In the genomic region with DNA sequence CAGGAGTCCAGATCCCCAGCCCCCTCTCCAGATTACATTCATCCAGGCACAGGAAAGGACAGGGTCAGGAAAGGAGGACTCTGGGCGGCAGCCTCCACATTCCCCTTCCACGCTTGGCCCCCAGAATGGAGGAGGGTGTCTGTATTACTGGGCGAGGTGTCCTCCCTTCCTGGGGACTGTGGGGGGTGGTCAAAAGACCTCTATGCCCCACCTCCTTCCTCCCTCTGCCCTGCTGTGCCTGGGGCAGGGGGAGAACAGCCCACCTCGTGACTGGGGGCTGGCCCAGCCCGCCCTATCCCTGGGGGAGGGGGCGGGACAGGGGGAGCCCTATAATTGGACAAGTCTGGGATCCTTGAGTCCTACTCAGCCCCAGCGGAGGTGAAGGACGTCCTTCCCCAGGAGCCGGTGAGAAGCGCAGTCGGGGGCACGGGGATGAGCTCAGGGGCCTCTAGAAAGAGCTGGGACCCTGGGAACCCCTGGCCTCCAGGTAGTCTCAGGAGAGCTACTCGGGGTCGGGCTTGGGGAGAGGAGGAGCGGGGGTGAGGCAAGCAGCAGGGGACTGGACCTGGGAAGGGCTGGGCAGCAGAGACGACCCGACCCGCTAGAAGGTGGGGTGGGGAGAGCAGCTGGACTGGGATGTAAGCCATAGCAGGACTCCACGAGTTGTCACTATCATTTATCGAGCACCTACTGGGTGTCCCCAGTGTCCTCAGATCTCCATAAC, we compare ENCODE assay signal across 8 cellular contexts. TPM values are rescaled to one million over a fixed set of nuclear protein-coding genes. Genes with fewer than 3 reads are reported as not detected.
A peak's percentile ranks its signal among the peaks of the same experiment; 100 is the strongest.
DNase-seq lines count a peak whose midpoint lies in the region; ATAC-seq and TF ChIP-seq lines count a peak whose summit lies in the region.

A gene (plus strand): TSS at position 360 of the 724 bp plus-strand sequence. CDS start 829 bp downstream, outside the sequence.

- no peak within 1 kb of the TSS for H4K91ac ChIP-seq in neuronal stem cell (ENCODE audit: low read depth, low read length, poor library complexity)

- H2BK12ac ChIP-seq in neuronal stem cell (ENCODE audit: low read length) = peak within 1 kb of the TSS; percentile 41

- H3K27ac Mint-ChIP-seq in Caco-2 (ENCODE audit: unreplicated experiment) = peak within 1 kb of the TSS; percentile 98
- no peak within 1 kb of the TSS for H3K27ac Mint-ChIP-seq in activated naive CD4-positive, alpha-beta T cell treated with anti-CD3 and anti-CD28 coated beads for 36 hours

- H3K23ac ChIP-seq in neuronal stem cell (ENCODE audit: low read depth, low read length, poor library complexity) = peak within 1 kb of the TSS; percentile 99

- no peaks in the 10 kb centered on the region for H3K27me3 Mint-ChIP-seq in Caco-2 (ENCODE audit: insufficient read depth, unreplicated experiment)
- peaks cover 22% of the 10 kb centered on the region for H3K27me3 Mint-ChIP-seq in activated naive CD4-positive, alpha-beta T cell treated with anti-CD3 and anti-CD28 coated beads for 36 hours (ENCODE audit: low read depth)

- H2BK120ac ChIP-seq in neuronal stem cell (ENCODE audit: low read depth, low read length) = peak within 1 kb of the TSS; percentile 94

- no CpG with 5 or more reads among the region's 20 CpGs for WGBS in neuronal stem cell (ENCODE audit: extremely low coverage in 2 of 2, insufficient read length in 2 of 2, insufficient replicate concordance in 1 of 2), 2 donors

- POLR2A ChIA-PET in Caco-2 (lab: Charles Lee) = interaction anchor here (0.6 to 2.7 kb wide), 13 partner anchors 10 to 210 kb away, joined by 3 to 24 read pairs (median 4); a partner anchor contains a TSS

- H2AFZ ChIP-seq in neuronal stem cell (ENCODE audit: low read length) = peak within 1 kb of the TSS; percentile 86

- H3K9me3 Mint-ChIP-seq in Caco-2 (ENCODE audit: unreplicated experiment) = no peaks in the 10 kb centered on the region
- H3K9me3 Mint-ChIP-seq in activated naive CD4-positive, alpha-beta T cell treated with anti-CD3 and anti-CD28 coated beads for 36 hours = no peaks in the 10 kb centered on the region

- H2BK15ac ChIP-seq in neuronal stem cell (ENCODE audit: low read length) = peak within 1 kb of the TSS; percentile 89

- H3K4ac ChIP-seq in neuronal stem cell (ENCODE audit: low read length) = peak within 1 kb of the TSS; percentile 89

- TF ChIP-seq CTCF in Caco-2 (IDR thresholded peaks at IDR 0.05; ENCODE audit: insufficient read depth in 1 of 2, low read depth in 1 of 2, low read length in 1 of 2, severe bottlenecking in 1 of 2, unreplicated experiment in 1 of 2) = no peak
- TF ChIP-seq CTCF in fibroblast of villous mesenchyme (IDR thresholded peaks at IDR 0.05; ENCODE audit: insufficient read depth, low read depth, low read length) = no peak

- intact Hi-C loops in Caco-2 (cut with micrococcal nuclease; ENCODE audit: unreplicated experiment) = loop anchor here (1.0 to 10.0 kb wide), 5 partner anchors 9 to 169 kb away; a partner anchor contains a TSS
- intact Hi-C loops in activated naive CD4-positive, alpha-beta T cell treated with anti-CD3 and anti-CD28 coated beads for 36 hours (cut with micrococcal nuclease) = loop anchor here (10.0 kb wide), 1 partner anchor 429 kb away; no protein-coding TSS in a partner anchor

- H3K9me3 ChIP-seq in Caco-2 (no peaks in the 10 kb centered on the region), neuronal stem cell (replicated peaks in 1 of 2; ENCODE audit: control insufficient read depth in 2 of 2, insufficient read depth in 1 of 2, low read depth in 1 of 2, low read length in 2 of 2) (no peaks in the 10 kb centered on the region)

- H3K36me3 ChIP-seq in Caco-2 (ENCODE audit: control insufficient read depth, insufficient read depth, low read length) (peaks cover 8% of the 10 kb centered on the region), neuronal stem cell (replicated peaks in 1 of 2; ENCODE audit: control insufficient read depth in 2 of 2, insufficient read depth in 2 of 2, low read length in 2 of 2) (peaks cover 9 to 23% of the 10 kb centered on the region in 2 donors)

- BruUV-seq in Caco-2 (replicated peaks; lab: Mats Ljungman, UMichigan) = TSS peak; percentile 67

- H3K36me3 Mint-ChIP-seq in Caco-2 (ENCODE audit: insufficient read depth, unreplicated experiment) = peaks cover 99% of the 10 kb centered on the region
- peaks cover 7% of the 10 kb centered on the region for H3K36me3 Mint-ChIP-seq in activated naive CD4-positive, alpha-beta T cell treated with anti-CD3 and anti-CD28 coated beads for 36 hours (ENCODE audit: low read depth)

- H3K4me1 ChIP-seq in Caco-2 (peaks cover 30% of the 10 kb centered on the region), neuronal stem cell (ENCODE audit: control insufficient read depth in 2 of 2, insufficient read depth in 1 of 2, low read depth in 1 of 2, low read length in 2 of 2) (peaks cover 5 to 21% of the 10 kb centered on the region in 2 donors)

- peak within 1 kb of the TSS; percentile 84 for H3K4me3 Mint-ChIP-seq in Caco-2 (ENCODE audit: unreplicated experiment)
- H3K4me3 Mint-ChIP-seq in activated naive CD4-positive, alpha-beta T cell treated with anti-CD3 and anti-CD28 coated beads for 36 hours = no peak within 1 kb of the TSS

- peak; percentile 88 to 89 for DNase-seq in Caco-2
- peak; percentile 47 for DNase-seq in fibroblast of villous mesenchyme (ENCODE audit: low read depth)
- DNase-seq in neuronal stem cell (ENCODE audit: low spot score) = peak; percentile 48
- DNase-seq in Kasumi-1 (lab: John Stamatoyannopoulos, UW) = no peak
- DNase-seq in activated naive CD4-positive, alpha-beta T cell treated with anti-CD3 and anti-CD28 coated beads for 36 hours = no peak
- no peak for DNase-seq in RPMI8226

- peaks cover 5% of the 10 kb centered on the region for H3K79me1 ChIP-seq in neuronal stem cell (ENCODE audit: low read depth, low read length)

- H2BK5ac ChIP-seq in neuronal stem cell (ENCODE audit: low read length) = peak within 1 kb of the TSS; percentile 96

- peak within 1 kb of the TSS; percentile 99 for H3K18ac ChIP-seq in neuronal stem cell (ENCODE audit: low read length)

- H3K4me3 ChIP-seq in Caco-2 (ENCODE audit: low read depth, low read length) (peak within 1 kb of the TSS; percentile 96), fibroblast of villous mesenchyme (ENCODE audit: low read depth, low read length) (peak within 1 kb of the TSS; percentile 55), neuronal stem cell (ENCODE audit: low read length in 2 of 2) (peak within 1 kb of the TSS; percentile 29 to 80)

- peaks cover 28% of the 10 kb centered on the region for H3K4me1 Mint-ChIP-seq in Caco-2 (ENCODE audit: low read depth, unreplicated experiment)
- peaks cover 15% of the 10 kb centered on the region for H3K4me1 Mint-ChIP-seq in activated naive CD4-positive, alpha-beta T cell treated with anti-CD3 and anti-CD28 coated beads for 36 hours (ENCODE audit: low read depth)

- H3K14ac ChIP-seq in neuronal stem cell (ENCODE audit: low read length) = peak within 1 kb of the TSS; percentile 56

- H3K4me2 ChIP-seq in neuronal stem cell (ENCODE audit: insufficient read depth, low read length, poor library complexity, severe bottlenecking) = peak within 1 kb of the TSS; percentile 96

- no peaks in the 10 kb centered on the region for H3K27me3 ChIP-seq in Caco-2 (replicated peaks; ENCODE audit: control insufficient read depth, insufficient read depth, low read length)
- H3K27me3 ChIP-seq in neuronal stem cell (ENCODE audit: control insufficient read depth in 3 of 3, insufficient read depth in 3 of 3, low read depth in 1 of 3, low read length in 3 of 3) = no peaks in the 10 kb centered on the region

- H3K27ac ChIP-seq in neuronal stem cell (replicated peaks; ENCODE audit: low read length) = peak within 1 kb of the TSS; percentile 70

- ATAC-seq in SK-N-SH treated with all-trans-retinoic acid at 6 μM for 48 hours = peak; percentile 36
- no peak for ATAC-seq in GM18861 (IDR thresholded peaks at IDR 0.05; ENCODE audit: unreplicated experiment)

- CTCF ChIA-PET in Caco-2 (lab: Charles Lee) = interaction anchor here (0.6 to 2.1 kb wide), 15 partner anchors 11 to 801 kb away, joined by 3 to 18 read pairs (median 4); a partner anchor contains a TSS
- CTCF ChIA-PET in activated naive CD4-positive, alpha-beta T cell treated with anti-CD3 and anti-CD28 coated beads for 36 hours (lab: Charles Lee) = interaction anchor here (0.6 to 2.3 kb wide), 4 partner anchors 47 to 230 kb away, joined by 3 to 18 read pairs (median 6); a partner anchor contains a TSS

- no peak within 1 kb of the TSS for H4K8ac ChIP-seq in neuronal stem cell (ENCODE audit: low read depth, low read length)

- H3K9ac ChIP-seq in neuronal stem cell (ENCODE audit: low read depth, low read length, poor library complexity) = peak within 1 kb of the TSS; percentile 92

- peak within 1 kb of the TSS; percentile 99 for H2AK5ac ChIP-seq in neuronal stem cell (ENCODE audit: low read depth, low read length)

TF ChIP-seq in SK-N-SH treated with all-trans-retinoic acid at 6 μM for 48 hours, 23 proteins besides CTCF, POLR2A, EP300 and RAD21:
- TF ChIP-seq CSDC2 (CRISPR knock-in tag; IDR thresholded peaks at IDR 0.05) = no peak
- no peak for TF ChIP-seq ZNF8 (CRISPR knock-in tag; IDR thresholded peaks at IDR 0.05)
- TF ChIP-seq ZNF565 (CRISPR knock-in tag; conservative IDR thresholded peaks at IDR 0.05; ENCODE audit: low read depth) = no peak
- TF ChIP-seq BACH2 (CRISPR knock-in tag; IDR thresholded peaks at IDR 0.05; ENCODE audit: borderline replicate concordance) = no peak
- no peak for TF ChIP-seq TCF4 (CRISPR knock-in tag; IDR thresholded peaks at IDR 0.05; ENCODE audit: borderline replicate concordance)
- TF ChIP-seq ARNTL (CRISPR knock-in tag; IDR thresholded peaks at IDR 0.05; ENCODE audit: borderline replicate concordance, low read depth) = no peak

RNA-seq across cellular contexts. Expression of the gene that starts here (rescaled TPM):
- 1,346 and 1,404 TPM in 2 replicates for total RNA-seq in Caco-2 (2022)
- 9.7 and 16.4 TPM in 2 replicates for total RNA-seq in fibroblast of villous mesenchyme
- 121 TPM for polyA plus RNA-seq in neuronal stem cell (2013, experiment 1 of 2)
- 119 TPM for polyA plus RNA-seq in neuronal stem cell (2013, experiment 2 of 2)
- 1 to 10 TPM in 1 of 2 experiments, under 1 TPM in 1; 0.72 to 1.1 TPM for total RNA-seq in activated naive CD4-positive, alpha-beta T cell treated with anti-CD3 and anti-CD28 coated beads for 36 hours

Comparison
In these comparisons a context has a peak if more than half of its experiments do, and no peak if none do; other contexts are left out.
1. RNA of the gene that starts here (total RNA-seq): 1,346 to 1,404 TPM in Caco-2; 9.7 to 16.4 TPM in fibroblast of villous mesenchyme and 0.72 to 1.1 TPM in activated naive CD4-positive, alpha-beta T cell treated with anti-CD3 and anti-CD28 coated beads for 36 hours; every median in the first group is over 10 times any median in the second.
2. DNase-seq: peak in Caco-2 (2 of 2), fibroblast of villous mesenchyme (single experiment) and neuronal stem cell (single experiment); none in Kasumi-1 (0 of 2), activated naive CD4-positive, alpha-beta T cell treated with anti-CD3 and anti-CD28 coated beads for 36 hours (single experiment) and RPMI8226 (single experiment).
3. Peak in every context shown above with its lines, with median percentiles within 50 percentile points of each other: H3K4me3 ChIP-seq.